In genomic region chr5:79002374-79002773, GRCh38 we compare ENCODE assay signal across 18 cellular contexts. TPM values are rescaled to one million over a fixed set of nuclear protein-coding genes. Genes with fewer than 3 reads are reported as not detected.
DNase-seq lines count a peak whose midpoint lies in the region; ATAC-seq and TF ChIP-seq lines count a peak whose summit lies in the region.
"Had no signal": no experiment of that assay in that cellular context is flagged by ENCODE, and none has a peak within 500 bp of the region (broad histone marks: within the 10 kb centered on the region; RNA-seq: fewer than 3 reads in every experiment).

No MANE protein-coding gene starts in this region.

- no peaks in the 10 kb centered on the region for H3K36me3 ChIP-seq in SJSA1
- H3K36me3 ChIP-seq in gastroesophageal sphincter = no peaks in the 10 kb centered on the region
- no peaks in the 10 kb centered on the region for H3K36me3 ChIP-seq in skeletal muscle satellite cell (ENCODE audit: insufficient read depth, low read length)
- no peaks in the 10 kb centered on the region for H3K36me3 ChIP-seq in mucosa of descending colon (ENCODE audit: low read depth)
- H3K36me3 ChIP-seq: BE2C had no signal

- peak overlapping the region; percentile 52 for H3K9ac ChIP-seq in skeletal muscle satellite cell (ENCODE audit: low read depth, low read length)
- H3K9ac ChIP-seq: KMS-11 had no signal

- TF ChIP-seq CTCF in gastroesophageal sphincter (IDR thresholded peaks at IDR 0.05) = no peak
- TF ChIP-seq CTCF in mucosa of descending colon (IDR thresholded peaks at IDR 0.05) = no peak

- WGBS in gastroesophageal sphincter (ENCODE audit: low coverage in 1 of 2), 2 donors = 71 to 90% methylated on average over 1 of the region's 1 CpG

- peak overlapping the region; percentile 55 for H3K4me2 ChIP-seq in skeletal muscle satellite cell (ENCODE audit: low read length)
- H3K4me2 ChIP-seq: KMS-11 had no signal

- peak; percentile 20 for DNase-seq in EL
- DNase-seq in SJSA1 (ENCODE audit: low read depth in 1 of 2, low spot score in 2 of 2) = peak in 1 of 2 experiments; percentile 85
- no peak for DNase-seq in mucosa of descending colon
- DNase-seq in NCI-H226 = no peak
- DNase-seq in NCI-H1694 treated with DMSO at 0.1 percent for 48 hours (lab: John Stamatoyannopoulos, UW) = no peak
- DNase-seq: BE2C; CD4-positive, alpha-beta T cell; DMS153; NCI-H1417; NCI-H2029; NCI-H2171; NCI-H446 treated with DMSO at 0.1 percent for 48 hours; Right ventricle myocardium superior had no signal

- H3K27ac ChIP-seq in SJSA1 (peak overlapping the region; percentile 89), gastroesophageal sphincter (peak overlapping the region; percentile 6 to 80 (median 76))
- H3K27ac ChIP-seq: KMS-11, SK-N-MC had no signal

- no peak for TF ChIP-seq POLR2A in gastroesophageal sphincter (IDR thresholded peaks at IDR 0.05)

- TF ChIP-seq EP300 in gastroesophageal sphincter (IDR thresholded peaks at IDR 0.05) = no peak

- H3K27me3 ChIP-seq in SJSA1 (replicated peaks) (no peaks in the 10 kb centered on the region), gastroesophageal sphincter (no peaks in the 10 kb centered on the region), skeletal muscle satellite cell (ENCODE audit: control insufficient read depth, insufficient read depth, low read length) (no peaks in the 10 kb centered on the region)
- H3K27me3 ChIP-seq: BE2C had no signal

- intact Hi-C loops in mucosa of descending colon (cut with DNase I, micrococcal nuclease) = no loop called here

- H3K4me3 ChIP-seq in SJSA1 (no peak overlapping the region), gastroesophageal sphincter (no peak overlapping the region), skeletal muscle satellite cell (ENCODE audit: low read length) (peak overlapping the region; percentile 1), mucosa of descending colon (no peak overlapping the region)
- H3K4me3 ChIP-seq: GM12878, SK-N-MC had no signal

- ATAC-seq in gastroesophageal sphincter = no peak
- no peak for ATAC-seq in mucosa of descending colon
- ATAC-seq: GM12878 had no signal

- no peaks in the 10 kb centered on the region for H3K9me3 ChIP-seq in SJSA1 (replicated peaks)
- no peaks in the 10 kb centered on the region for H3K9me3 ChIP-seq in gastroesophageal sphincter
- H3K9me3 ChIP-seq in skeletal muscle satellite cell (replicated peaks; ENCODE audit: low read length) = no peaks in the 10 kb centered on the region
- H3K9me3 ChIP-seq in mucosa of descending colon = no peaks in the 10 kb centered on the region
- H3K9me3 ChIP-seq: BE2C had no signal

- H3K4me1 ChIP-seq in SJSA1 (replicated peaks) (peaks cover 32% of the 10 kb centered on the region), gastroesophageal sphincter (peaks cover 2 to 56% (median 6%) of the 10 kb centered on the region in 3 donors), skeletal muscle satellite cell (ENCODE audit: control insufficient read depth, insufficient read depth, low read length) (peaks cover 23% of the 10 kb centered on the region), mucosa of descending colon (ENCODE audit: low read depth) (no peaks in the 10 kb centered on the region)

RNA-seq across cellular contexts. Expression of gene ARSB, which starts 17.3 kb away (rescaled TPM):
- 50.1 and 72.9 TPM in 2 replicates for total RNA-seq in SJSA1 (2014; rRNA removed; shearing (Covaris generic))
- total RNA-seq in gastroesophageal sphincter (100 to 1,000 TPM in 1 of 4 donors, 10 to 100 TPM in 3; 23.0 to 109 (median 52.6) TPM), mucosa of descending colon (10 to 100 TPM in 2 of 3 donors, 1 to 10 TPM in 1; 8.1 to 14.4 (median 14.1) TPM)
- total RNA-seq in skeletal muscle satellite cell (2012; rRNA removed) = 15.0 and 19.2 TPM in 2 replicates
